28 cellular contexts compared by ENCODE assay signal in the genomic region with DNA sequence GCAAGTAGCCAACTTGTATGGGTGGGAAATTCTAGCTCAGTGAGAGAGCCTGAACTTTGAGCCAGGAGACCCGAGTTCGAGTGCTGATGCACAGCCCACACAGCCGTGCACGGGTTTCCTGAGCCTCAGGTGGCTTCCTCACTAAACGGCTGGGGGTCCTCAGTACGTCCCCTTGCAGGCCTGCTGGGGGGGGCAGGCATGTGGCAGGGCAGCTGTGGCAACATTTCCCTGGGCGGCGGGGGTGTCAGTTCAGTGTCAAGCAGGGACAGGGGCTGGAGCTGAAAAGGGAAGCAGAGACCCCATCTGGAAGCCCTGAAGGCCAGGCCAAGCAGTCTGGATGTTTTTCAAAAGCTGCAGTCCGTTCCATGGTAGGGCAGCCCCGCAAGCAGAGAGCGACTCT.
"Had no signal": no experiment of that assay in that cellular context is flagged by ENCODE, and none has a peak within 500 bp of the region (broad histone marks: within the 10 kb centered on the region; RNA-seq: fewer than 3 reads in every experiment).

No MANE protein-coding gene starts in this region.

- H3K9me3 Mint-ChIP-seq: type B pancreatic cell had no signal

- DNase-seq: stimulated activated CD4-positive, alpha-beta T cell treated with anti-CD3 and anti-CD28 coated beads, Interleukin-2, amount 100 ng/mL, for 48 hours; stimulated activated CD4-positive, alpha-beta T cell treated with anti-CD3 and anti-CD28 coated beads, Interleukin-4, amount 100 ng/mL, for 1 hour; stimulated activated CD4-positive, alpha-beta T cell treated with anti-CD3 and anti-CD28 coated beads, Interleukin-4, amount 100 ng/mL, for 24 hours; stimulated activated CD4-positive, alpha-beta T cell treated with anti-CD3 and anti-CD28 coated beads, Interleukin-4, amount 100 ng/mL, for 4 hours; stimulated activated CD8-positive, alpha-beta memory T cell treated with anti-CD3 and anti-CD28 coated beads, Interleukin-4, amount 100 ng/mL, for 48 hours; stimulated activated naive B cell treated with anti-CD40 and anti-IgM and Interleukin-4, amounts not matched to agents 10 μg/mL and 1 μg/mL and 100 μg/mL, for 72 hours; stimulated activated naive CD4-positive, alpha-beta T cell; stimulated activated naive CD4-positive, alpha-beta T cell treated with Interleukin-2 at 50 U/mL for 16 hours; stimulated activated naive CD8-positive, alpha-beta T cell treated with anti-CD3 and anti-CD28 coated beads, Interleukin-15, amount 100 ng/mL, for 72 hours; stimulated activated naive CD8-positive, alpha-beta T cell treated with anti-CD3 and anti-CD28 coated beads, Interleukin-15, Interleukin-2, amounts not matched to agents 100 U/mL and 50 U/mL, for 24 hours; stomach; substantia nigra; testis; tibial artery; transverse colon; trophoblast cell; upper lobe of right lung; uterus had no signal

- ATAC-seq: stimulated activated effector memory CD8-positive, alpha-beta T cell treated with anti-CD3 and anti-CD28 coated beads, Interleukin-12 subunit alpha, Interleukin-12 subunit beta, amount 100 ng/mL, for 72 hours; stimulated activated memory B cell treated with anti-CD40 and anti-IgM and Interleukin-4, amounts not matched to agents 10 μg/mL and 1 μg/mL and 100 μg/mL, for 72 hours; stimulated activated naive B cell treated with anti-CD40 and anti-IgM and Interleukin-4, amounts not matched to agents 10 μg/mL and 1 μg/mL and 100 μg/mL, for 72 hours; stimulated activated naive CD8-positive, alpha-beta T cell treated with anti-CD3 and anti-CD28 coated beads, Interleukin-15, amount 100 ng/mL, for 72 hours; stimulated activated naive CD8-positive, alpha-beta T cell treated with anti-CD3 and anti-CD28 coated beads, Interleukin-15, Interleukin-2, amounts not matched to agents 100 U/mL and 50 U/mL, for 24 hours; upper lobe of right lung had no signal

- H3K27me3 ChIP-seq: testis, tibial nerve, transverse colon, upper lobe of right lung, uterus, vagina had no signal

- H3K27me3 Mint-ChIP-seq: stimulated activated memory B cell treated with anti-CD40 and anti-IgM and Interleukin-4, amounts not matched to agents 10 μg/mL and 1 μg/mL and 100 μg/mL, for 72 hours; stimulated activated naive CD8-positive, alpha-beta T cell treated with anti-CD3 and anti-CD28 coated beads, Interleukin-15, Interleukin-2, amounts not matched to agents 100 ng/mL and 50 ng/mL, for 24 hours had no signal

- H3K4me3 Mint-ChIP-seq: stimulated activated effector memory CD8-positive, alpha-beta T cell treated with anti-CD3 and anti-CD28 coated beads, Interleukin-12 subunit alpha, Interleukin-12 subunit beta, amount 100 ng/mL, for 72 hours; stimulated activated memory B cell treated with anti-CD40 and anti-IgM and Interleukin-4, amounts not matched to agents 10 μg/mL and 1 μg/mL and 100 μg/mL, for 72 hours; stimulated activated naive B cell treated with anti-CD40 and anti-IgM and Interleukin-4, amounts not matched to agents 10 μg/mL and 1 μg/mL and 100 μg/mL, for 72 hours; stimulated activated naive CD8-positive, alpha-beta T cell treated with anti-CD3 and anti-CD28 coated beads, Interleukin-15, amount 100 ng/mL, for 72 hours; stimulated activated naive CD8-positive, alpha-beta T cell treated with anti-CD3 and anti-CD28 coated beads, Interleukin-15, Interleukin-2, amounts not matched to agents 100 ng/mL and 50 ng/mL, for 24 hours; type B pancreatic cell had no signal

- H3K4me1 Mint-ChIP-seq: stimulated activated effector memory CD8-positive, alpha-beta T cell treated with anti-CD3 and anti-CD28 coated beads, Interleukin-12 subunit alpha, Interleukin-12 subunit beta, amount 100 ng/mL, for 72 hours; stimulated activated memory B cell treated with anti-CD40 and anti-IgM and Interleukin-4, amounts not matched to agents 10 μg/mL and 1 μg/mL and 100 μg/mL, for 72 hours; stimulated activated naive B cell treated with anti-CD40 and anti-IgM and Interleukin-4, amounts not matched to agents 10 μg/mL and 1 μg/mL and 100 μg/mL, for 72 hours; stimulated activated naive CD8-positive, alpha-beta T cell treated with anti-CD3 and anti-CD28 coated beads, Interleukin-15, amount 100 ng/mL, for 72 hours had no signal

- H3K9me3 ChIP-seq: suprapubic skin, testis, thoracic aorta, tibial artery, transverse colon, upper lobe of left lung, upper lobe of right lung, uterus, vagina had no signal

- H3K27ac ChIP-seq: stomach, suprapubic skin, testis, thoracic aorta, tibial artery, tibial nerve, transverse colon, upper lobe of left lung, upper lobe of right lung, uterus, vagina had no signal

- H3K27ac Mint-ChIP-seq: stimulated activated effector memory CD8-positive, alpha-beta T cell treated with anti-CD3 and anti-CD28 coated beads, Interleukin-12 subunit alpha, Interleukin-12 subunit beta, amount 100 ng/mL, for 72 hours; stimulated activated memory B cell treated with anti-CD40 and anti-IgM and Interleukin-4, amounts not matched to agents 10 μg/mL and 1 μg/mL and 100 μg/mL, for 72 hours; stimulated activated naive B cell treated with anti-CD40 and anti-IgM and Interleukin-4, amounts not matched to agents 10 μg/mL and 1 μg/mL and 100 μg/mL, for 72 hours; stimulated activated naive CD8-positive, alpha-beta T cell treated with anti-CD3 and anti-CD28 coated beads, Interleukin-15, Interleukin-2, amounts not matched to agents 100 ng/mL and 50 ng/mL, for 24 hours; type B pancreatic cell had no signal

- H3K4me1 ChIP-seq: stomach, suprapubic skin, testis, tibial artery, tibial nerve, upper lobe of left lung, upper lobe of right lung, uterus, vagina had no signal

- H3K36me3 ChIP-seq: stomach, suprapubic skin, thoracic aorta, tibial artery, tibial nerve, transverse colon, upper lobe of left lung, upper lobe of right lung, uterus, vagina had no signal

- FAIRE-seq: urothelium cell line had no signal

- H3K4me3 ChIP-seq: stomach, suprapubic skin, testis, thoracic aorta, tibial artery, tibial nerve, transverse colon, upper lobe of left lung, upper lobe of right lung, uterus, vagina had no signal

- H3K36me3 Mint-ChIP-seq: stimulated activated effector memory CD8-positive, alpha-beta T cell treated with anti-CD3 and anti-CD28 coated beads, Interleukin-12 subunit alpha, Interleukin-12 subunit beta, amount 100 ng/mL, for 72 hours; stimulated activated memory B cell treated with anti-CD40 and anti-IgM and Interleukin-4, amounts not matched to agents 10 μg/mL and 1 μg/mL and 100 μg/mL, for 72 hours; type B pancreatic cell had no signal
